Comparison of ENCODE assay signal across 8 cellular contexts in genomic region chr6:16136536-16137450, GRCh38. TPM values are rescaled to one million over a fixed set of nuclear protein-coding genes. Genes with fewer than 3 reads are reported as not detected.
DNase-seq lines count a peak whose midpoint lies in the region; ATAC-seq and TF ChIP-seq lines count a peak whose summit lies in the region.

No MANE protein-coding gene starts in this region.

- no peak for TF ChIP-seq POLR2A in tibial nerve (IDR thresholded peaks at IDR 0.05)

- H3K9me3 Mint-ChIP-seq in GM23338 = no peaks in the 10 kb centered on the region
- H3K9me3 Mint-ChIP-seq in T-helper 1 cell treated with Interleukin-12 subunit alpha and Interleukin-12 subunit beta and Interleukin-4 antibody, amounts not matched to agents 30 μg/mL and 1 μg/mL, for 36 hours = no peaks in the 10 kb centered on the region
- H3K9me3 Mint-ChIP-seq in central memory CD8-positive, alpha-beta T cell = no peaks in the 10 kb centered on the region

- WGBS in tibial nerve, 2 donors = 57 to 60% methylated on average over 5 of the region's 5 CpGs

- no peak for TF ChIP-seq EP300 in tibial nerve (IDR thresholded peaks at IDR 0.05)

- H3K27me3 ChIP-seq in GM23338 (ENCODE audit: insufficient read depth) (no peaks in the 10 kb centered on the region), osteoblast (ENCODE audit: insufficient read depth, low read length) (no peaks in the 10 kb centered on the region), tibial nerve (no peaks in the 10 kb centered on the region)

- H4K20me1 ChIP-seq in GM23338 (replicated peaks; ENCODE audit: insufficient read depth) (peaks cover 48% of the 10 kb centered on the region), osteoblast (ENCODE audit: insufficient read depth, low read length) (peaks cover 6% of the 10 kb centered on the region)

- H3K9me2 ChIP-seq in GM23338 (ENCODE audit: insufficient read depth) = no peaks in the 10 kb centered on the region

- H3K27me3 Mint-ChIP-seq in GM23338 (ENCODE audit: insufficient read depth, low read depth, poor library complexity) = peaks cover 5% of the 10 kb centered on the region
- no peaks in the 10 kb centered on the region for H3K27me3 Mint-ChIP-seq in T-helper 1 cell treated with Interleukin-12 subunit alpha and Interleukin-12 subunit beta and Interleukin-4 antibody, amounts not matched to agents 30 μg/mL and 1 μg/mL, for 36 hours (ENCODE audit: low read depth)
- H3K27me3 Mint-ChIP-seq in central memory CD8-positive, alpha-beta T cell = no peaks in the 10 kb centered on the region

- H3K27ac ChIP-seq in GM23338 (ENCODE audit: low read depth) (no peak overlapping the region), osteoblast (ENCODE audit: low read depth, low read length) (peak overlapping the region; percentile 53), tibial nerve (no peak overlapping the region), substantia nigra (ENCODE audit: low read depth, low read length, poor library complexity, severe bottlenecking) (no peak overlapping the region)

- H3K36me3 ChIP-seq in GM23338 (ENCODE audit: insufficient read depth) (peaks cover 16% of the 10 kb centered on the region; the same call in 1 of the 2 replicates), osteoblast (ENCODE audit: insufficient read depth, low read length) (no peaks in the 10 kb centered on the region), tibial nerve (peaks cover 0 to 13% (median 0%) of the 10 kb centered on the region in 3 donors)

- H3K79me2 ChIP-seq in GM23338 (replicated peaks; ENCODE audit: insufficient read depth) = peaks cover 100% of the 10 kb centered on the region
- H3K79me2 ChIP-seq in osteoblast (ENCODE audit: insufficient read depth, low read length) = no peaks in the 10 kb centered on the region

- TF ChIP-seq CTCF in GM23338 (conservative IDR thresholded peaks at IDR 0.05; ENCODE audit: low read depth in 2 of 2) (no peak), osteoblast (IDR thresholded peaks at IDR 0.05; ENCODE audit: extremely low read depth, low read depth, low read length) (no peak), tibial nerve (IDR thresholded peaks at IDR 0.05) (no peak)

- H3K4me1 Mint-ChIP-seq in GM23338 = peaks cover 77% of the 10 kb centered on the region
- H3K4me1 Mint-ChIP-seq in T-helper 1 cell treated with Interleukin-12 subunit alpha and Interleukin-12 subunit beta and Interleukin-4 antibody, amounts not matched to agents 30 μg/mL and 1 μg/mL, for 36 hours (ENCODE audit: low read depth) = peaks cover 65% of the 10 kb centered on the region
- peaks cover 86% of the 10 kb centered on the region for H3K4me1 Mint-ChIP-seq in central memory CD8-positive, alpha-beta T cell

- no peaks in the 10 kb centered on the region for H3K9me3 ChIP-seq in osteoblast (ENCODE audit: low read depth, low read length)
- H3K9me3 ChIP-seq in tibial nerve = no peaks in the 10 kb centered on the region

- H3K27ac Mint-ChIP-seq in GM23338 = peak overlapping the region; percentile 30; the same call in 1 of the 2 replicates
- peak overlapping the region; percentile 84 for H3K27ac Mint-ChIP-seq in T-helper 1 cell treated with Interleukin-12 subunit alpha and Interleukin-12 subunit beta and Interleukin-4 antibody, amounts not matched to agents 30 μg/mL and 1 μg/mL, for 36 hours
- peak overlapping the region; percentile 55 for H3K27ac Mint-ChIP-seq in central memory CD8-positive, alpha-beta T cell (ENCODE audit: low read depth)

- H2AFZ ChIP-seq in GM23338 (no peak overlapping the region), osteoblast (ENCODE audit: low read length) (no peak overlapping the region)

- H3K4me1 ChIP-seq in GM23338 (ENCODE audit: insufficient read depth) = peaks cover 47% of the 10 kb centered on the region
- H3K4me1 ChIP-seq in osteoblast (ENCODE audit: insufficient read depth, low read length) = peaks cover 13% of the 10 kb centered on the region
- H3K4me1 ChIP-seq in tibial nerve = peaks cover 0 to 85% (median 55%) of the 10 kb centered on the region in 4 donors

- H3F3A ChIP-seq in GM23338 (replicated peaks; ENCODE audit: low read depth) = no peaks in the 10 kb centered on the region

- H3K4me3 ChIP-seq in GM23338 (no peak overlapping the region), osteoblast (ENCODE audit: insufficient read depth, low read length) (peak overlapping the region; percentile 0), tibial nerve (no peak overlapping the region)

- peaks cover 49% of the 10 kb centered on the region for H3K36me3 Mint-ChIP-seq in GM23338 (ENCODE audit: low read depth)
- peaks cover 32% of the 10 kb centered on the region for H3K36me3 Mint-ChIP-seq in T-helper 1 cell treated with Interleukin-12 subunit alpha and Interleukin-12 subunit beta and Interleukin-4 antibody, amounts not matched to agents 30 μg/mL and 1 μg/mL, for 36 hours (ENCODE audit: low read depth)
- H3K36me3 Mint-ChIP-seq in central memory CD8-positive, alpha-beta T cell (ENCODE audit: insufficient read depth) = peaks cover 48% of the 10 kb centered on the region

- H3K4me2 ChIP-seq in GM23338 (no peak overlapping the region), osteoblast (ENCODE audit: insufficient read depth, low read length) (peak overlapping the region; percentile 56)

- ATAC-seq in GM23338 (no peak), GM18861 (IDR thresholded peaks at IDR 0.05; ENCODE audit: unreplicated experiment) (no peak)
- peak; percentile 55 for ATAC-seq in central memory CD8-positive, alpha-beta T cell (replicated peaks; ENCODE audit: extremely low read depth, poor library complexity, severe bottlenecking)

- no peak for DNase-seq in GM23338 (ENCODE audit: low spot score)
- DNase-seq in central memory CD8-positive, alpha-beta T cell (ENCODE audit: low spot score in 2 of 2) = no peak
- no peak for DNase-seq in osteoblast (ENCODE audit: insufficient read length, low spot score, missing footprints)
- no peak for DNase-seq in COR-L47 (lab: John Stamatoyannopoulos, UW)
- no peak for DNase-seq in tibial nerve (ENCODE audit: low spot score in 2 of 2)
- DNase-seq in substantia nigra (lab: John Stamatoyannopoulos, UW) = no peak

- H3K4me3 Mint-ChIP-seq in GM23338 = no peak overlapping the region
- H3K4me3 Mint-ChIP-seq in T-helper 1 cell treated with Interleukin-12 subunit alpha and Interleukin-12 subunit beta and Interleukin-4 antibody, amounts not matched to agents 30 μg/mL and 1 μg/mL, for 36 hours = peak overlapping the region; percentile 69
- H3K4me3 Mint-ChIP-seq in central memory CD8-positive, alpha-beta T cell = peak overlapping the region; percentile 59

TF ChIP-seq in GM23338, 12 proteins besides CTCF, POLR2A, EP300 and RAD21 (continues in another document):
- TF ChIP-seq, protein P1, sequence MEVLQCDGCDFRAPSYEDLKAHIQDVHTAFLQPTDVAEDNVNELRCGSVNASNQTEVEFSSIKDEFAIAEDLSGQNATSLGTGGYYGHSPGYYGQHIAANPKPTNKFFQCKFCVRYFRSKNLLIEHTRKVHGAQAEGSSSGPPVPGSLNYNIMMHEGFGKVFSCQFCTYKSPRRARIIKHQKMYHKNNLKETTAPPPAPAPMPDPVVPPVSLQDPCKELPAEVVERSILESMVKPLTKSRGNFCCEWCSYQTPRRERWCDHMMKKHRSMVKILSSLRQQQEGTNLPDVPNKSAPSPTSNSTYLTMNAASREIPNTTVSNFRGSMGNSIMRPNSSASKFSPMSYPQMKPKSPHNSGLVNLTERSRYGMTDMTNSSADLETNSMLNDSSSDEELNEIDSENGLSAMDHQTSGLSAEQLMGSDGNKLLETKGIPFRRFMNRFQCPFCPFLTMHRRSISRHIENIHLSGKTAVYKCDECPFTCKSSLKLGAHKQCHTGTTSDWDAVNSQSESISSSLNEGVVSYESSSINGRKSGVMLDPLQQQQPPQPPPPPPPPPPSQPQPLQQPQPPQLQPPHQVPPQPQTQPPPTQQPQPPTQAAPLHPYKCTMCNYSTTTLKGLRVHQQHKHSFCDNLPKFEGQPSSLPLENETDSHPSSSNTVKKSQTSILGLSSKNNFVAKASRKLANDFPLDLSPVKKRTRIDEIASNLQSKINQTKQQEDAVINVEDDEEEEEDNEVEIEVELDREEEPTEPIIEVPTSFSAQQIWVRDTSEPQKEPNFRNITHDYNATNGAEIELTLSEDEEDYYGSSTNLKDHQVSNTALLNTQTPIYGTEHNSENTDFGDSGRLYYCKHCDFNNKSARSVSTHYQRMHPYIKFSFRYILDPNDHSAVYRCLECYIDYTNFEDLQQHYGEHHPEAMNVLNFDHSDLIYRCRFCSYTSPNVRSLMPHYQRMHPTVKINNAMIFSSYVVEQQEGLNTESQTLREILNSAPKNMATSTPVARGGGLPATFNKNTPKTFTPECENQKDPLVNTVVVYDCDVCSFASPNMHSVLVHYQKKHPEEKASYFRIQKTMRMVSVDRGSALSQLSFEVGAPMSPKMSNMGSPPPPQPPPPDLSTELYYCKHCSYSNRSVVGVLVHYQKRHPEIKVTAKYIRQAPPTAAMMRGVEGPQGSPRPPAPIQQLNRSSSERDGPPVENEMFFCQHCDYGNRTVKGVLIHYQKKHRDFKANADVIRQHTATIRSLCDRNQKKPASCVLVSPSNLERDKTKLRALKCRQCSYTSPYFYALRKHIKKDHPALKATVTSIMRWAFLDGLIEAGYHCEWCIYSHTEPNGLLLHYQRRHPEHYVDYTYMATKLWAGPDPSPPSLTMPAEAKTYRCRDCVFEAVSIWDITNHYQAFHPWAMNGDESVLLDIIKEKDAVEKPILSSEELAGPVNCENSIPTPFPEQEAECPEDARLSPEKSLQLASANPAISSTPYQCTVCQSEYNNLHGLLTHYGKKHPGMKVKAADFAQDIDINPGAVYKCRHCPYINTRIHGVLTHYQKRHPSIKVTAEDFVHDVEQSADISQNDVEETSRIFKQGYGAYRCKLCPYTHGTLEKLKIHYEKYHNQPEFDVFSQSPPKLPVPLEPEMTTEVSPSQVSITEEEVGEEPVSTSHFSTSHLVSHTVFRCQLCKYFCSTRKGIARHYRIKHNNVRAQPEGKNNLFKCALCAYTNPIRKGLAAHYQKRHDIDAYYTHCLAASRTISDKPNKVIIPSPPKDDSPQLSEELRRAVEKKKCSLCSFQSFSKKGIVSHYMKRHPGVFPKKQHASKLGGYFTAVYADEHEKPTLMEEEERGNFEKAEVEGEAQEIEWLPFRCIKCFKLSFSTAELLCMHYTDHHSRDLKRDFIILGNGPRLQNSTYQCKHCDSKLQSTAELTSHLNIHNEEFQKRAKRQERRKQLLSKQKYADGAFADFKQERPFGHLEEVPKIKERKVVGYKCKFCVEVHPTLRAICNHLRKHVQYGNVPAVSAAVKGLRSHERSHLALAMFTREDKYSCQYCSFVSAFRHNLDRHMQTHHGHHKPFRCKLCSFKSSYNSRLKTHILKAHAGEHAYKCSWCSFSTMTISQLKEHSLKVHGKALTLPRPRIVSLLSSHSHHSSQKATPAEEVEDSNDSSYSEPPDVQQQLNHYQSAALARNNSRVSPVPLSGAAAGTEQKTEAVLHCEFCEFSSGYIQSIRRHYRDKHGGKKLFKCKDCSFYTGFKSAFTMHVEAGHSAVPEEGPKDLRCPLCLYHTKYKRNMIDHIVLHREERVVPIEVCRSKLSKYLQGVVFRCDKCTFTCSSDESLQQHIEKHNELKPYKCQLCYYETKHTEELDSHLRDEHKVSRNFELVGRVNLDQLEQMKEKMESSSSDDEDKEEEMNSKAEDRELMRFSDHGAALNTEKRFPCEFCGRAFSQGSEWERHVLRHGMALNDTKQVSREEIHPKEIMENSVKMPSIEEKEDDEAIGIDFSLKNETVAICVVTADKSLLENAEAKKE (CRISPR knock-in tag; IDR thresholded peaks at IDR 0.05) = no peak

RNA-seq across cellular contexts. Expression of gene MYLIP, which starts 7.9 kb away (rescaled TPM):
- total RNA-seq in GM23338 (2014; rRNA removed; shearing (Covaris generic)) = 32.4 and 33.8 TPM in 2 replicates
- polyA plus RNA-seq in GM23338 (2016; fragmentation: Nextera tagmentation; extraction: Ambion mirVana) = 26.7 and 28.7 TPM in 2 replicates
- total RNA-seq in osteoblast = 10.1 and 13.8 TPM in 2 replicates
- total RNA-seq in tibial nerve = 10 to 100 TPM; 23.4 to 43.3 (median 29.7) TPM

Comparison
In these comparisons a context has a peak if more than half of its experiments do, and no peak if none do; other contexts are left out.
1. H3K27ac Mint-ChIP-seq: peak in every context shown above with its lines; median percentile 84 in T-helper 1 cell treated with Interleukin-12 subunit alpha and Interleukin-12 subunit beta and Interleukin-4 antibody, amounts not matched to agents 30 μg/mL and 1 μg/mL, for 36 hours; 55 in central memory CD8-positive, alpha-beta T cell; 30 in GM23338.